In genomic region chr2:139353874-139354273, GRCh38 we compare ENCODE assay signal across 16 cellular contexts.
"Had no signal": no experiment of that assay in that cellular context is flagged by ENCODE, and none has a peak within 500 bp of the region (broad histone marks: within the 10 kb centered on the region; RNA-seq: fewer than 3 reads in every experiment).

No MANE protein-coding gene starts in this region.

- H3K4me1 ChIP-seq: adrenal gland, colonic mucosa, heart right ventricle, tibial artery, uterus had no signal

- H3K9me3 ChIP-seq: adrenal gland, colonic mucosa, neutrophil, uterus had no signal

- H3K4me1 Mint-ChIP-seq: activated naive CD4-positive, alpha-beta T cell treated with anti-CD3 and anti-CD28 coated beads, Interleukin-2, amount 10 ng/mL, durations not matched to agents 7 days and 5 days; naive thymus-derived CD8-positive, alpha-beta T cell had no signal

- H3K4me3 Mint-ChIP-seq: activated naive CD4-positive, alpha-beta T cell treated with anti-CD3 and anti-CD28 coated beads, Interleukin-2, amount 10 ng/mL, durations not matched to agents 7 days and 5 days; naive thymus-derived CD8-positive, alpha-beta T cell had no signal

- H3K27ac ChIP-seq: adrenal gland, colonic mucosa, heart right ventricle, neutrophil, tibial artery, uterus had no signal

- H3K36me3 ChIP-seq: adrenal gland, colonic mucosa, heart right ventricle, neutrophil, tibial artery, uterus had no signal

- H3K4me2 ChIP-seq: smooth muscle cell had no signal

- H3K36me3 Mint-ChIP-seq: activated naive CD4-positive, alpha-beta T cell treated with anti-CD3 and anti-CD28 coated beads, Interleukin-2, amount 10 ng/mL, durations not matched to agents 7 days and 5 days had no signal

- H3K27me3 ChIP-seq: adrenal gland, colonic mucosa, heart right ventricle, neutrophil, tibial artery, uterus had no signal

- DNase-seq: activated naive CD4-positive, alpha-beta T cell treated with anti-CD3 and anti-CD28 coated beads, Interleukin-2, amount 10 ng/mL, durations not matched to agents 7 days and 5 days; adrenal gland; colonic mucosa; heart right ventricle; islet precursor cell; mammary epithelial cell; naive thymus-derived CD8-positive, alpha-beta T cell; tibial artery; uterus had no signal

- H3K4me3 ChIP-seq: adrenal gland, colonic mucosa, heart right ventricle, mucosa of descending colon, smooth muscle cell, tibial artery, uterus had no signal

- ATAC-seq: heart right ventricle; left lobe of liver; mucosa of descending colon; naive thymus-derived CD8-positive, alpha-beta T cell had no signal

- FAIRE-seq: endothelial cell of umbilical vein, frontal cortex had no signal

- H3K27ac Mint-ChIP-seq: activated naive CD4-positive, alpha-beta T cell treated with anti-CD3 and anti-CD28 coated beads, Interleukin-2, amount 10 ng/mL, durations not matched to agents 7 days and 5 days; activated T-helper 2 cell treated with anti-CD3 and anti-CD28 coated beads, Interferon-gamma antibody, Interleukin-2, Interleukin-4, amounts not matched to agents 10 μg/mL and 5 μg/mL and 100 μg/mL, durations not matched to agents 14 hours and 24 hours and 36 hours; naive thymus-derived CD8-positive, alpha-beta T cell had no signal

- H3K27me3 Mint-ChIP-seq: activated naive CD4-positive, alpha-beta T cell treated with anti-CD3 and anti-CD28 coated beads, Interleukin-2, amount 10 ng/mL, durations not matched to agents 7 days and 5 days had no signal
